In genomic region chr7:6164491-6164890, GRCh38 we compare ENCODE assay signal across 15 cellular contexts. TPM values are rescaled to one million over a fixed set of nuclear protein-coding genes. Genes with fewer than 3 reads are reported as not detected.
DNase-seq lines count a peak whose midpoint lies in the region; ATAC-seq, FAIRE-seq and TF ChIP-seq lines count a peak whose summit lies in the region.
"Had no signal": no experiment of that assay in that cellular context is flagged by ENCODE, and none has a peak within 500 bp of the region (broad histone marks: within the 10 kb centered on the region; RNA-seq: fewer than 3 reads in every experiment).

No MANE protein-coding gene starts in this region.

- H4K20me1 ChIP-seq in HCT116 (ENCODE audit: insufficient read depth) (no peaks in the 10 kb centered on the region), HepG2 (ENCODE audit: insufficient read depth, low read length) (no peaks in the 10 kb centered on the region)

- H3K27ac ChIP-seq in A549 (no peak overlapping the region), HCT116 (ENCODE audit: low read depth, low read length) (no peak overlapping the region), HepG2 (ENCODE audit: extremely low read length, insufficient read depth, low read length) (no peak overlapping the region)
- H3K27ac ChIP-seq: SJSA1, upper lobe of left lung had no signal

- 86% methylated on average over 20 of the region's 28 CpGs for WGBS in A549 (ENCODE audit: missing lambda C conversion rate)
- WGBS in HepG2 (ENCODE audit: low lambda C conversion rate): 94% methylated on average over 20 of the region's 28 CpGs

- H3K9me3 ChIP-seq in A549 (no peaks in the 10 kb centered on the region), HCT116 (ENCODE audit: control insufficient read depth in 1 of 2, insufficient read depth in 1 of 2, low read depth in 1 of 2, low read length in 2 of 2) (no peaks in the 10 kb centered on the region), HepG2 (ENCODE audit: low read length) (no peaks in the 10 kb centered on the region)
- H3K9me3 ChIP-seq: SJSA1, upper lobe of left lung had no signal

- H3K9me2 ChIP-seq in HCT116 (ENCODE audit: insufficient read depth): no peaks in the 10 kb centered on the region

- intact Hi-C loops in HCT116 (cut with micrococcal nuclease) (no loop called here), HepG2 (cut with micrococcal nuclease; ENCODE audit: unreplicated experiment) (no loop called here)

- DNase-seq in A549 (ENCODE audit: low read depth in 1 of 2, low spot score in 1 of 2): peak; percentile 37 to 53
- no peak for DNase-seq in HCT116 (ENCODE audit: low read depth, low spot score)
- DNase-seq in cardiac fibroblast (ENCODE audit: low read depth in 2 of 2): no peak
- no peak for DNase-seq in HepG2 (ENCODE audit: low spot score)
- DNase-seq in NCI-H2029 (lab: John Stamatoyannopoulos, UW): no peak
- no peak for DNase-seq in NCI-H1436 (lab: John Stamatoyannopoulos, UW)
- DNase-seq: activated T-cell treated with anti-CD3 and anti-CD28 coated beads, Interleukin-2, amount 50 U/mL, for 1 hour; aorta; GF-D8; NCI-H1092; NCI-H524 treated with DMSO at 0.1 percent for 48 hours had no signal

- H3K36me3 ChIP-seq in HCT116 (ENCODE audit: control insufficient read depth in 1 of 2, insufficient read depth in 2 of 2, low read length in 2 of 2) (peaks cover 5 to 9% of the 10 kb centered on the region in 2 experiments; a peak in 3 of 4 replicates), HepG2 (replicated peaks in 1 of 2; ENCODE audit: control insufficient read depth in 1 of 2, insufficient read depth in 2 of 2, low read length in 2 of 2) (peaks cover 1 to 13% of the 10 kb centered on the region in 2 experiments; a peak in 1 of 5 replicates)

- TF ChIP-seq CTCF in A549 (IDR thresholded peaks at IDR 0.05): no peak
- peak in 2 of 3 experiments; percentile 28 to 29; a peak in 3 of 6 replicates for TF ChIP-seq CTCF in HCT116 (IDR thresholded peaks at IDR 0.05 in 2 of 3, conservative IDR thresholded peaks at IDR 0.05 in 1 of 3; ENCODE audit: borderline replicate concordance in 1 of 3, insufficient read depth in 1 of 3, low read depth in 2 of 3, low read length in 2 of 3)
- TF ChIP-seq CTCF in cardiac fibroblast (IDR thresholded peaks at IDR 0.05; ENCODE audit: low read depth, low read length): peak; percentile 38
- no peak for TF ChIP-seq CTCF in HepG2 (CRISPR knock-in tag; IDR thresholded peaks at IDR 0.05)

- TF ChIP-seq POLR2A in A549 (IDR thresholded peaks at IDR 0.05; ENCODE audit: low read length) (no peak), HCT116 (IDR thresholded peaks at IDR 0.05; ENCODE audit: borderline replicate concordance, extremely low read depth, insufficient read depth, insufficient read length) (no peak), HepG2 (IDR thresholded peaks at IDR 0.05; ENCODE audit: insufficient read depth in 1 of 2, low read depth in 2 of 2, low read length in 2 of 2) (no peak)

- no peaks in the 10 kb centered on the region for H3K4me1 ChIP-seq in A549
- no peaks in the 10 kb centered on the region for H3K4me1 ChIP-seq in HCT116 (ENCODE audit: control insufficient read depth in 1 of 2, insufficient read depth in 2 of 2, low read length in 2 of 2)
- H3K4me1 ChIP-seq in HepG2 (ENCODE audit: insufficient read depth, low read length): peaks cover 21% of the 10 kb centered on the region
- H3K4me1 ChIP-seq: SJSA1 had no signal

- H3K4me3 ChIP-seq in A549: no peak overlapping the region
- H3K4me3 ChIP-seq in HCT116 (replicated peaks in 1 of 2; ENCODE audit: low read depth in 1 of 2, low read length in 2 of 2): no peak overlapping the region
- no peak overlapping the region for H3K4me3 ChIP-seq in cardiac fibroblast (replicated peaks in 1 of 2; ENCODE audit: low read depth in 2 of 2, low read length in 2 of 2)
- no peak overlapping the region for H3K4me3 ChIP-seq in HepG2 (replicated peaks in 1 of 3; ENCODE audit: insufficient read depth in 1 of 3, low read depth in 2 of 3, low read length in 3 of 3)
- H3K4me3 ChIP-seq: SJSA1, upper lobe of left lung had no signal

- no peak overlapping the region for H2AFZ ChIP-seq in HCT116 (ENCODE audit: low read depth, low read length, poor library complexity, severe bottlenecking)
- no peak overlapping the region for H2AFZ ChIP-seq in HepG2 (ENCODE audit: low read length)

- in situ Hi-C loops in HepG2 (cut with HindIII; ENCODE audit: extremely low pct_ligation_motif_present, low pct_unique_long_range_greater_than_20kb): loop anchor here (5.0 to 10.0 kb wide), 2 partner anchors 158 to 270 kb away; no protein-coding TSS in a partner anchor

- POLR2A ChIA-PET in A549 (lab: Yijun Ruan, JAX) (no interaction called here), HCT116 (lab: Charles Lee) (interaction anchor here (0.6 kb wide), 1 partner anchor 12 kb away, joined by 4 read pairs; no protein-coding TSS in a partner anchor), HepG2 (lab: Yijun Ruan, JAX) (no interaction called here)

- RAD21 ChIA-PET in HCT116 (lab: Charles Lee; ENCODE audit: low non-redundant PET in 1 of 2, low total read pairs in 2 of 2, uncharacterized antibody in 2 of 2, unreplicated experiment in 2 of 2): no interaction called here

- TF ChIP-seq RAD21 in A549 (conservative IDR thresholded peaks at IDR 0.05 in 1 of 2, IDR thresholded peaks at IDR 0.05 in 1 of 2) (no peak), HCT116 (IDR thresholded peaks at IDR 0.05; ENCODE audit: low read depth) (no peak), HepG2 (CRISPR knock-in tag; IDR thresholded peaks at IDR 0.05) (no peak)

- H3K4me2 ChIP-seq in A549 (no peak overlapping the region), HCT116 (ENCODE audit: low read length) (no peak overlapping the region), HepG2 (ENCODE audit: low read depth, low read length) (no peak overlapping the region)

- ATAC-seq in A549 (peak in 1 of 2 experiments; percentile 55; a peak in 3 of 6 replicates), HCT116 (peak; percentile 65), HepG2 (peak; percentile 9; the same call in 2 of the 3 replicates), GM21529 (IDR thresholded peaks at IDR 0.05; ENCODE audit: unreplicated experiment) (no peak), HG02763 (IDR thresholded peaks at IDR 0.05; ENCODE audit: unreplicated experiment) (no peak)

- H3K79me2 ChIP-seq in HCT116 (ENCODE audit: insufficient read depth, low read length) (no peaks in the 10 kb centered on the region), HepG2 (ENCODE audit: insufficient read depth, low read length) (no peaks in the 10 kb centered on the region)

- CTCF ChIA-PET in A549 (lab: Yijun Ruan, JAX): interaction anchor here (0.6 to 2.1 kb wide), 7 partner anchors 8 to 169 kb away, joined by 3 to 9 read pairs (median 3); no protein-coding TSS in a partner anchor
- CTCF ChIA-PET in HCT116 (lab: Charles Lee): interaction anchor here (1.6 kb wide), 1 partner anchor 159 kb away, joined by 4 read pairs; no protein-coding TSS in a partner anchor
- CTCF ChIA-PET in HepG2 (lab: Yijun Ruan, JAX; ENCODE audit: low intra/inter-chr PET ratio, low total read pairs): no interaction called here

- FAIRE-seq in A549 (lab: Jason Lieb, UNC) (no peak), HepG2 (lab: Jason Lieb, UNC) (no peak)

- H3K9ac ChIP-seq in HCT116 (ENCODE audit: low read length) (no peak overlapping the region), HepG2 (ENCODE audit: insufficient read depth, low read depth, low read length) (no peak overlapping the region)

- BruUV-seq in HCT116 (replicated peaks; lab: Mats Ljungman, UMichigan) (no TSS peak), HepG2 (replicated peaks; lab: Mats Ljungman, UMichigan) (no TSS peak)

- H3K27me3 ChIP-seq in HCT116 (ENCODE audit: insufficient read depth, low read length): no peaks in the 10 kb centered on the region
- no peaks in the 10 kb centered on the region for H3K27me3 ChIP-seq in HepG2 (ENCODE audit: control insufficient read depth in 1 of 2, insufficient read depth in 2 of 2, low read length in 2 of 2)
- H3K27me3 ChIP-seq: SJSA1, upper lobe of left lung had no signal

- no peak for TF ChIP-seq EP300 in A549 (IDR thresholded peaks at IDR 0.05)
- TF ChIP-seq EP300 in HepG2 (IDR thresholded peaks at IDR 0.05; ENCODE audit: low read depth in 2 of 2, low read length in 2 of 2): no peak
- TF ChIP-seq EP300 in HepG2 (CRISPR knock-in tag; IDR thresholded peaks at IDR 0.05; ENCODE audit: borderline replicate concordance): no peak

TF ChIP-seq in A549, 52 proteins besides CTCF, POLR2A, EP300 and RAD21:
- TF ChIP-seq MAFK (IDR thresholded peaks at IDR 0.05; ENCODE audit: partially characterized antibody): no peak

TF ChIP-seq in HCT116, 20 proteins besides CTCF, POLR2A, EP300 and RAD21 (continues in another document):
- no peak for TF ChIP-seq SIN3A (IDR thresholded peaks at IDR 0.05; ENCODE audit: low read depth)

RNA-seq across cellular contexts. Expression of gene USP42, which starts 59.7 kb away (rescaled TPM):
- polyA plus RNA-seq in A549 (2011; rRNA removed) (5.3 and 8.6 TPM in 2 replicates), A549 (2017; fragmentation: RNase III; extraction: RNeasy Plus Mini Kit Qiagen cat#74134 plus additional on column Dnase treatment) (5.6 to 6.3 TPM (median 6.3 TPM) in 3 replicates), HepG2 (2011; rRNA removed) (3.3 and 3.4 TPM in 2 replicates)
- polyA plus RNA-seq in A549 (2012; cell fraction: cytosol; rRNA removed): 4.8 and 6.1 TPM in 2 replicates
- 10.5 and 13.1 TPM in 2 replicates for polyA plus RNA-seq in A549 (2012; cell fraction: nucleus; rRNA removed)
- 5.9 and 6.6 TPM in 2 replicates for polyA minus RNA-seq in A549 (2011; rRNA and poly(A)+ RNA removed)
- total RNA-seq in HCT116 (2021; ENCODE audit: unreplicated experiment) (12.2 TPM), HepG2 (2016; rRNA removed; fragmentation: Illumina TruSeq; extraction: Trizol) (2.7 and 3.2 TPM in 2 replicates)
- 5.8 and 6.0 TPM in 2 replicates for polyA plus RNA-seq in HCT116 (2012)
- 6.3 and 7.0 TPM in 2 replicates for total RNA-seq in HepG2 (2016; cell fraction: cytosol; rRNA removed; fragmentation: Illumina TruSeq; extraction: Trizol; ENCODE audit: low read depth)
- total RNA-seq in HepG2 (2016; cell fraction: insoluble cytoplasmic fraction; rRNA removed; fragmentation: Illumina TruSeq; extraction: Trizol): 2.7 and 3.2 TPM in 2 replicates
- total RNA-seq in HepG2 (2016; cell fraction: membrane; rRNA removed; fragmentation: Illumina TruSeq; extraction: Trizol): 3.6 and 4.2 TPM in 2 replicates
- 3.1 and 3.8 TPM in 2 replicates for total RNA-seq in HepG2 (2016; cell fraction: nucleus; rRNA removed; fragmentation: Illumina TruSeq; extraction: Trizol)
- polyA plus RNA-seq in HepG2 (2011; cell fraction: cytosol; rRNA removed): 1.8 and 2.1 TPM in 2 replicates
- polyA plus RNA-seq in HepG2 (2011; cell fraction: nucleus; rRNA removed): 5.7 TPM in 2 replicates
- polyA plus RNA-seq in HepG2 (2012): 4.3 and 4.9 TPM in 2 replicates
- 2.5 and 2.8 TPM in 2 replicates for polyA plus RNA-seq in HepG2 (2016; cell fraction: cytosol; fragmentation: Illumina TruSeq; extraction: Trizol; ENCODE audit: low read depth)
- polyA plus RNA-seq in HepG2 (2016; cell fraction: insoluble cytoplasmic fraction; fragmentation: Illumina TruSeq; extraction: Trizol; ENCODE audit: low read depth): 4.0 and 5.0 TPM in 2 replicates
- polyA plus RNA-seq in HepG2 (2016; cell fraction: membrane; fragmentation: Illumina TruSeq; extraction: Trizol; ENCODE audit: low read depth): 2.8 and 3.1 TPM in 2 replicates
- polyA plus RNA-seq in HepG2 (2016; cell fraction: nucleus; fragmentation: Illumina TruSeq; extraction: Trizol; ENCODE audit: insufficient read depth, low read depth): 7.6 and 7.9 TPM in 2 replicates
- polyA minus RNA-seq in HepG2 (2011; rRNA and poly(A)+ RNA removed; ENCODE audit: low replicate concordance): 7.2 and 11.6 TPM in 2 replicates
- 3.3 and 3.6 TPM in 2 replicates for polyA minus RNA-seq in HepG2 (2011; cell fraction: cytosol; rRNA and poly(A)+ RNA removed)
- 6.6 and 9.8 TPM in 2 replicates for polyA minus RNA-seq in HepG2 (2011; cell fraction: nucleus; rRNA and poly(A)+ RNA removed)

Comparison
In these comparisons a context has a peak if more than half of its experiments do, and no peak if none do; other contexts are left out.
1. ATAC-seq: peak in HCT116 (single experiment) and HepG2 (single experiment); none in GM21529 (single experiment) and HG02763 (single experiment).
2. DNase-seq: peak in A549 (2 of 2); none in HCT116 (single experiment), cardiac fibroblast (0 of 2), HepG2 (single experiment), NCI-H2029 (single experiment) and NCI-H1436 (single experiment).
3. CTCF ChIP-seq: peak in HCT116 (2 of 3) and cardiac fibroblast (single experiment); none in A549 (single experiment) and HepG2 (single experiment).